Comparison of ENCODE assay signal across 9 cellular contexts in the genomic region with DNA sequence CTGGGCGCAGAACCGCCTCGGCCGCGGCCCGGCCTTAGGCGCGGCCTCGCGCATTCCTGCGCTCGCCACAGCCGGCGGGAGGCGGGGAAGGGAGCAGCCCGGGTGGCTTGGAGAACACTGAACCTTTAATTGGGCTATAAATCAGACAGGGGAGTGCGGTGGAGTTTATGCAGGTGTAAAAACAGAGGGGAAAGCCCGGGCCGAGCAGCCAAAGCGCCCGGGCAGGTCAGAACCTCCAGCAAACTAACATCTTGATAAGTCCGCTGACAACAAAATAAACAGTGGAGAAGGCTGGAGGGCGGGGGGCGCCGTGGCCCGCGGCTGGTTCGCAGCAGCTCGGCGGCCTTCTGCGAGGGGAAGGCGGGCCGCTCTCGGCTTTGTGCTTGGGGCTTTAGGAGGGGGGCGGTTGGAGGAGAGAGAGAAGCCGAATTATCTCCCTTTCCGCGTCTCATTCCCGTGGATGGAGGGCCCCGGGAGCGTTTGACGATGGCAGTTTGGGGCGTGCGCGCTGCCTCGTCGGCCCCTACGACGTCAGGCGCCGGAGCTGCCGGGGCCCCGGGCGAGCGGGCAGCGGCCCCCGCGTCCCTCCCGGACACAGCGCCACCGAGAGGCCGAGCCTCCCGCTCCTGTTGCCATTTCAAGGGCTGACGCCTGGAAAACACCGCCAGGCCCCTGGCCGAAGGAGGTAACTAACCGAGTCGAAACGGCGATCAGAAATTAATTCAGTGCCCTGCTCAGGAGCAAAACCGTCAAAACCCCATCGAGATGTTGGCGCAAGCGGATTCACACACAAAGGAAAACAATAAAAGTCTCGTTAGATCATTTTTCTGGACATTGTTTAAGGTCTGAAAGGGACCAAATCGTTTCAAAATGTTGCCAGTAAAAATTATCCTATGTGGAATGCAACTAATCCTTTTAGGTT. TPM values are rescaled to one million over a fixed set of nuclear protein-coding genes. Genes with fewer than 3 reads are reported as not detected.
A peak's percentile ranks its signal among the peaks of the same experiment; 100 is the strongest.
DNase-seq lines count a peak whose midpoint lies in the region; ATAC-seq and TF ChIP-seq lines count a peak whose summit lies in the region.
"Had no signal": no experiment of that assay in that cellular context is flagged by ENCODE, and none has a peak within 500 bp of the region (broad histone marks: within the 10 kb centered on the region; RNA-seq: fewer than 3 reads in every experiment).

No MANE protein-coding gene starts in this region.

- no peaks in the 10 kb centered on the region for H3K9me3 Mint-ChIP-seq in activated naive CD8-positive, alpha-beta T cell (ENCODE audit: low read depth)

- H3K4me3 ChIP-seq in iPS-11a (ENCODE audit: low read depth, low read length): peak overlapping the region; percentile 24

- peaks cover 72% of the 10 kb centered on the region for H3K27me3 Mint-ChIP-seq in activated naive CD8-positive, alpha-beta T cell

- ATAC-seq in HG03025 (IDR thresholded peaks at IDR 0.05; ENCODE audit: low FRiP score, unreplicated experiment) (no peak), HG03135 (IDR thresholded peaks at IDR 0.05; ENCODE audit: unreplicated experiment) (no peak)

- H3K4me1 Mint-ChIP-seq in activated naive CD8-positive, alpha-beta T cell (ENCODE audit: low read depth): peaks cover 15% of the 10 kb centered on the region

- TF ChIP-seq CTCF in AG09319 (IDR thresholded peaks at IDR 0.05; ENCODE audit: low read depth, low read length): peak; percentile 40

- H3K36me3 Mint-ChIP-seq in activated naive CD8-positive, alpha-beta T cell: peaks cover 2% of the 10 kb centered on the region

- DNase-seq in AG09319 (ENCODE audit: extremely low read depth, low read depth): no peak
- peak; percentile 67 for DNase-seq in HT-29 (ENCODE audit: low spot score)
- DNase-seq in stimulated activated CD8-positive, alpha-beta memory T cell treated with anti-CD3 and anti-CD28 coated beads, Interleukin-4, amount 100 ng/mL, for 48 hours: peak; percentile 37
- no peak for DNase-seq in mucosa of gallbladder (ENCODE audit: low spot score)

- peak overlapping the region; percentile 63 for H3K4me3 Mint-ChIP-seq in activated naive CD8-positive, alpha-beta T cell

- H3K27ac Mint-ChIP-seq in activated naive CD8-positive, alpha-beta T cell: no peak overlapping the region

RNA-seq across cellular contexts. Expression of gene FOXD1, which starts 11.2 kb away (rescaled TPM):
- 0.20 and 0.31 TPM in 2 replicates for total RNA-seq in HT-29 (2014; rRNA removed; shearing (Covaris generic))
- total RNA-seq in mucosa of gallbladder: 2.6 TPM
- total RNA-seq: liver had no signal

Comparison
In these comparisons a context has a peak if more than half of its experiments do, and no peak if none do; other contexts are left out.
1. DNase-seq: peak in HT-29 (single experiment) and stimulated activated CD8-positive, alpha-beta memory T cell treated with anti-CD3 and anti-CD28 coated beads, Interleukin-4, amount 100 ng/mL, for 48 hours (single experiment); none in AG09319 (single experiment) and mucosa of gallbladder (single experiment).